ENCODE assay signal across 18 cellular contexts in genomic region chr15:31100738-31101137, GRCh38. TPM values are rescaled to one million over a fixed set of nuclear protein-coding genes. Genes with fewer than 3 reads are reported as not detected.
"Had no signal": no experiment of that assay in that cellular context is flagged by ENCODE, and none has a peak within 500 bp of the region (broad histone marks: within the 10 kb centered on the region; RNA-seq: fewer than 3 reads in every experiment).

No MANE protein-coding gene starts in this region.

- FAIRE-seq: colon had no signal

- H3K36me3 Mint-ChIP-seq: immature natural killer cell; naive B cell; stimulated activated naive B cell treated with anti-CD40 and anti-IgM and Interleukin-4, amounts not matched to agents 10 μg/mL and 1 μg/mL and 100 μg/mL, for 72 hours; type B pancreatic cell had no signal

- H3K4me1 Mint-ChIP-seq: activated CD4-positive, alpha-beta memory T cell treated with anti-CD3 and anti-CD28 coated beads, Interleukin-2, amount 10 ng/mL, durations not matched to agents 7 days and 5 days had no signal

- H3K4me1 ChIP-seq: lower lobe of right lung had no signal

- H3K4me3 ChIP-seq: cardiac muscle cell, lower lobe of right lung had no signal

- H3K4me3 Mint-ChIP-seq: activated CD4-positive, alpha-beta memory T cell treated with anti-CD3 and anti-CD28 coated beads, Interleukin-2, amount 10 ng/mL, durations not matched to agents 7 days and 5 days; immature natural killer cell; type B pancreatic cell had no signal

- ATAC-seq: left cardiac atrium, lower lobe of right lung, sciatic nerve had no signal

- H3K27ac ChIP-seq: cardiac muscle cell, lower lobe of right lung, neutrophil had no signal

- H3K27me3 Mint-ChIP-seq: naive B cell; stimulated activated naive B cell treated with anti-CD40 and anti-IgM and Interleukin-4, amounts not matched to agents 10 μg/mL and 1 μg/mL and 100 μg/mL, for 72 hours; type B pancreatic cell had no signal

- H3K36me3 ChIP-seq: cardiac muscle cell, lower lobe of right lung, neutrophil had no signal

- DNase-seq: activated CD4-positive, alpha-beta memory T cell treated with anti-CD3 and anti-CD28 coated beads, Interleukin-2, amount 10 ng/mL, durations not matched to agents 7 days and 5 days; activated CD8-positive, alpha-beta memory T cell treated with anti-CD3 and anti-CD28 coated beads, Interleukin-2, amount 50 U/mL, for 48 hours; activated naive CD4-positive, alpha-beta T cell treated with Interleukin-2 at 50 U/mL for 16 hours; effector memory CD4-positive, alpha-beta T cell; immature natural killer cell; left cardiac atrium; lower lobe of right lung; naive B cell; stimulated activated CD4-positive, alpha-beta T cell treated with anti-CD3 and anti-CD28 coated beads, Interleukin-2, amount 100 ng/mL, for 24 hours; stimulated activated naive B cell treated with anti-CD40 and anti-IgM and Interleukin-4, amounts not matched to agents 10 μg/mL and 1 μg/mL and 100 μg/mL, for 72 hours; T-helper 9 cell had no signal

- H3K27ac Mint-ChIP-seq: activated CD4-positive, alpha-beta memory T cell treated with anti-CD3 and anti-CD28 coated beads, Interleukin-2, amount 10 ng/mL, durations not matched to agents 7 days and 5 days; immature natural killer cell; type B pancreatic cell had no signal

- H3K9me3 ChIP-seq: lower lobe of right lung, neutrophil had no signal

- H3K9me3 Mint-ChIP-seq: activated CD4-positive, alpha-beta memory T cell treated with anti-CD3 and anti-CD28 coated beads, Interleukin-2, amount 10 ng/mL, durations not matched to agents 7 days and 5 days; immature natural killer cell; naive B cell; stimulated activated naive B cell treated with anti-CD40 and anti-IgM and Interleukin-4, amounts not matched to agents 10 μg/mL and 1 μg/mL and 100 μg/mL, for 72 hours; type B pancreatic cell had no signal

RNA-seq across cellular contexts. Expression of gene TRPM1, which starts 0.8 kb away (rescaled TPM):
- total RNA-seq: activated CD4-positive, alpha-beta memory T cell treated with anti-CD3 and anti-CD28 coated beads, Interleukin-2, amount 10 ng/mL, durations not matched to agents 7 days and 5 days; cardiac muscle cell; glomerular endothelial cell; lower lobe of right lung; posterior vena cava; sciatic nerve had no signal
- polyA plus RNA-seq: cardiac muscle cell had no signal
